Comparison of ENCODE assay signal across 23 cellular contexts in genomic region chr5:136749016-136749415, GRCh38.
"Had no signal": no experiment of that assay in that cellular context is flagged by ENCODE, and none has a peak within 500 bp of the region (broad histone marks: within the 10 kb centered on the region; RNA-seq: fewer than 3 reads in every experiment).

No MANE protein-coding gene starts in this region.

- H3K4me3 Mint-ChIP-seq: activated naive CD4-positive, alpha-beta T cell treated with anti-CD3 and anti-CD28 coated beads, Interleukin-2, amount 50 U/mL, for 24 hours; naive B cell; neural crest cell; T-helper 2 cell treated with Interferon-gamma antibody and Interleukin-4, amounts not matched to agents 5 μg/mL and 100 μg/mL, for 36 hours; type B pancreatic cell had no signal

- H3K27ac Mint-ChIP-seq: activated naive CD4-positive, alpha-beta T cell treated with anti-CD3 and anti-CD28 coated beads, Interleukin-2, amount 50 U/mL, for 24 hours; T-helper 2 cell treated with Interferon-gamma antibody and Interleukin-4, amounts not matched to agents 5 μg/mL and 100 μg/mL, for 36 hours; type B pancreatic cell had no signal

- H3K36me3 Mint-ChIP-seq: activated naive CD4-positive, alpha-beta T cell treated with anti-CD3 and anti-CD28 coated beads, Interleukin-2, amount 50 U/mL, for 24 hours; naive B cell; type B pancreatic cell had no signal

- H3K4me3 ChIP-seq: breast epithelium, left ventricle myocardium inferior, mucosa of descending colon, pancreas, right lobe of liver, smooth muscle cell, stomach had no signal

- H3K9me3 ChIP-seq: breast epithelium, left ventricle myocardium inferior, mucosa of descending colon, pancreas, right lobe of liver, stomach had no signal

- H3K9me3 Mint-ChIP-seq: type B pancreatic cell had no signal

- H3K27me3 ChIP-seq: breast epithelium, pancreas, right lobe of liver, stomach had no signal

- H3K36me3 ChIP-seq: breast epithelium, left ventricle myocardium inferior, pancreas, right lobe of liver, stomach had no signal

- H3K4me1 ChIP-seq: breast epithelium, left ventricle myocardium inferior, pancreas, right lobe of liver, stomach had no signal

- ATAC-seq: mucosa of descending colon, pancreas, right lobe of liver had no signal

- DNase-seq: activated CD4-positive, alpha-beta T cell treated with anti-CD3 and anti-CD28 coated beads, Interleukin-2, amount 50 U/mL, for 4 hours; activated gamma-delta T cell; amygdala; effector CD4-positive, alpha-beta T cell; foreskin fibroblast; glutamatergic neuron; hypothalamus; left ventricle myocardium inferior; mammary epithelial cell; mucosa of descending colon; naive B cell; pancreas; right lobe of liver; stimulated activated CD4-positive, alpha-beta T cell treated with anti-CD3 and anti-CD28 coated beads, Interleukin-4, amount 100 ng/mL, for 1 hour; stomach had no signal

- H3K4me2 ChIP-seq: smooth muscle cell had no signal

- H3K27ac ChIP-seq: breast epithelium, left ventricle myocardium inferior, pancreas, right lobe of liver, stomach had no signal

- H3K27me3 Mint-ChIP-seq: activated naive CD4-positive, alpha-beta T cell treated with anti-CD3 and anti-CD28 coated beads, Interleukin-2, amount 50 U/mL, for 24 hours; naive B cell; type B pancreatic cell had no signal

- FAIRE-seq: keratinocyte, pancreas, TTC549 had no signal

- H3K4me1 Mint-ChIP-seq: activated naive CD4-positive, alpha-beta T cell treated with anti-CD3 and anti-CD28 coated beads, Interleukin-2, amount 50 U/mL, for 24 hours; naive B cell; neural crest cell had no signal
